Comparison of ENCODE assay signal across 20 cellular contexts in the genomic region with DNA sequence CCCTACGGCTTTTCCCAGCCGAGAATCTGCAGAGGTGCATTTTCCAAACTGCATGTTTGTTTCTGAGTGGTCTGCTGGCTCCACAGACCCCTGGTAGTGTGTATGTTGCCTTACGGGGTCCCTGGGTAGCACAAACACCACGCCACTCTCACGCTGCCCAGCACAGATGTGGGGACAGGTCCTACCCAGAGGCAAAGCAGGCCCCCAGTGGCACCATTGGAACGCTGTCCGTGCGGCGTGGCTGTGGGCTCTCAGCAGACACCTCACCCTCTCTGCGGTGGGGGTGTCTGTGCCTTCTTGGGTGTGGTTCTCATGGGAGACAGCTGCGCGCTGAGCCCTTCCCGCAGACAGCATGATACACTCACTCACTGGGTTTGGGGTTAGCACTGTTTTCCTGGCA.
"Had no signal": no experiment of that assay in that cellular context is flagged by ENCODE, and none has a peak within 500 bp of the region (broad histone marks: within the 10 kb centered on the region; RNA-seq: fewer than 3 reads in every experiment).

No MANE protein-coding gene starts in this region.

- DNase-seq: activated CD4-positive, alpha-beta T cell treated with anti-CD3 and anti-CD28 coated beads for 4 hours; activated CD8-positive, alpha-beta T cell treated with anti-CD3 and anti-CD28 coated beads, Interleukin-2, amount 10 ng/mL, durations not matched to agents 7 days and 5 days; activated naive CD4-positive, alpha-beta T cell treated with anti-CD3 and anti-CD28 coated beads, Interleukin-2, amount 10 ng/mL, durations not matched to agents 7 days and 5 days; islet precursor cell; Right ventricle myocardium superior; spleen; stimulated activated CD4-positive, alpha-beta T cell treated with anti-CD3 and anti-CD28 coated beads, Interleukin-1b, Interleukin-23, amount 100 ng/mL, for 48 hours; T-cell; T-helper 9 cell had no signal

- H3K27ac ChIP-seq: adrenal gland, cardiac muscle cell, gastroesophageal sphincter, neutrophil, right atrium auricular region, SK-N-MC, spleen, thoracic aorta had no signal

- H3K36me3 ChIP-seq: cardiac muscle cell, neutrophil had no signal

- ATAC-seq: activated CD8-positive, alpha-beta T cell treated with anti-CD3 and anti-CD28 coated beads, Interleukin-2, amount 10 ng/mL, durations not matched to agents 7 days and 5 days; gastroesophageal sphincter; naive thymus-derived CD4-positive, alpha-beta T cell; T-cell had no signal

- H3K4me3 ChIP-seq: adrenal gland, cardiac muscle cell, gastroesophageal sphincter, right atrium auricular region, SK-N-MC, spleen, thoracic aorta had no signal

- H3K9me3 ChIP-seq: adrenal gland, neutrophil, right atrium auricular region, thoracic aorta had no signal

- FAIRE-seq: colon, endometrium, urothelium cell line had no signal

- H3K4me1 ChIP-seq: adrenal gland, right atrium auricular region had no signal

- H3K27me3 ChIP-seq: adrenal gland, cardiac muscle cell, right atrium auricular region, spleen had no signal
